Comparison of ENCODE assay signal across 9 cellular contexts in genomic region chr7:88759216-88759955, GRCh38. TPM values are rescaled to one million over a fixed set of nuclear protein-coding genes. Genes with fewer than 3 reads are reported as not detected.
DNase-seq lines count a peak whose midpoint lies in the region; ATAC-seq and TF ChIP-seq lines count a peak whose summit lies in the region.
"Had no signal": no experiment of that assay in that cellular context is flagged by ENCODE, and none has a peak within 500 bp of the region (broad histone marks: within the 10 kb centered on the region; RNA-seq: fewer than 3 reads in every experiment).

TSS of gene ZNF804B (plus strand) at chr7:88759700. CDS start at chr7:88759977, 277 bp downstream.

- intact Hi-C loops in right lobe of liver (cut with DNase I) = no loop called here

- 8% methylated on average over 10 of the region's 64 CpGs for WGBS in right lobe of liver (ENCODE audit: insufficient coverage, low coverage, low lambda C conversion rate, missing lambda C conversion rate)
- 2 to 3% methylated on average over 27 to 41 of the region's 64 CpGs for WGBS in tibial nerve, 2 donors

- TF ChIP-seq POLR2A in right lobe of liver (IDR thresholded peaks at IDR 0.05) (no peak), tibial nerve (IDR thresholded peaks at IDR 0.05) (no peak)

- ATAC-seq in right lobe of liver (peak; percentile 44 to 57 (median 54)), HG03460 (IDR thresholded peaks at IDR 0.05; ENCODE audit: unreplicated experiment) (no peak)

- TF ChIP-seq CTCF in right lobe of liver (IDR thresholded peaks at IDR 0.05) (no peak), tibial nerve (IDR thresholded peaks at IDR 0.05) (no peak)

- H3K27me3 ChIP-seq in right lobe of liver (peaks cover 0 to 26% of the 10 kb centered on the region in 2 donors), tibial nerve (peaks cover 0 to 38% of the 10 kb centered on the region in 2 donors)

- H3K27ac ChIP-seq in right lobe of liver = no peak within 1 kb of the TSS
- no peak within 1 kb of the TSS for H3K27ac ChIP-seq in tibial nerve

- DNase-seq in activated CD4-positive, alpha-beta T cell treated with anti-CD3 and anti-CD28 coated beads for 48 hours = peak; percentile 11
- no peak for DNase-seq in activated CD4-positive, alpha-beta T cell treated with anti-CD3 and anti-CD28 coated beads, Interleukin-2, amount 50 U/mL, for 4 hours
- peak; percentile 37 for DNase-seq in astrocyte of the hippocampus (ENCODE audit: low read depth, low spot score)
- DNase-seq in right lobe of liver = peak; percentile 20 to 52 (median 37)
- no peak for DNase-seq in tibial nerve (ENCODE audit: low spot score in 2 of 2)
- DNase-seq in effector CD4-positive, alpha-beta T cell = no peak
- DNase-seq in RKO (ENCODE audit: low spot score) = no peak

- no peak for TF ChIP-seq EP300 in tibial nerve (IDR thresholded peaks at IDR 0.05)

- H3K4me3 ChIP-seq in right lobe of liver = peak within 1 kb of the TSS; percentile 7 to 22 (median 8)
- peak within 1 kb of the TSS; percentile 33 to 55 (median 47) for H3K4me3 ChIP-seq in tibial nerve

- H3K9me3 ChIP-seq in right lobe of liver = no peaks in the 10 kb centered on the region
- no peaks in the 10 kb centered on the region for H3K9me3 ChIP-seq in tibial nerve

- H3K4me1 ChIP-seq in right lobe of liver = peaks cover 0 to 15% (median 0%) of the 10 kb centered on the region in 4 donors
- H3K4me1 ChIP-seq in tibial nerve = peaks cover 0 to 20% (median 5%) of the 10 kb centered on the region in 4 donors

- no peaks in the 10 kb centered on the region for H3K36me3 ChIP-seq in right lobe of liver
- H3K36me3 ChIP-seq in tibial nerve = no peaks in the 10 kb centered on the region

RNA-seq across cellular contexts. Expression of gene ZNF804B, which starts in this region (rescaled TPM):
- total RNA-seq in right lobe of liver (not detected), tibial nerve (under 1 TPM in 2 of 4 donors, not detected in 2; 0.21 to 0.22 TPM)
- total RNA-seq: M059J had no signal

Comparison
In these comparisons a context has a peak if more than half of its experiments do, and no peak if none do; other contexts are left out.
1. DNase-seq: peak in activated CD4-positive, alpha-beta T cell treated with anti-CD3 and anti-CD28 coated beads for 48 hours (single experiment) and astrocyte of the hippocampus (single experiment); none in activated CD4-positive, alpha-beta T cell treated with anti-CD3 and anti-CD28 coated beads, Interleukin-2, amount 50 U/mL, for 4 hours (0 of 2), tibial nerve (0 of 2), effector CD4-positive, alpha-beta T cell (single experiment) and RKO (single experiment).
2. Peak in DNase-seq, ATAC-seq and H3K4me3 ChIP-seq in right lobe of liver; RNA of the gene not detected or under 1 TPM.